In genomic region chr2:69154031-69154430, GRCh38 we compare ENCODE assay signal across 15 cellular contexts.
A peak's percentile ranks its signal among the peaks of the same experiment; 100 is the strongest.
DNase-seq lines count a peak whose midpoint lies in the region; ATAC-seq and TF ChIP-seq lines count a peak whose summit lies in the region.
"Had no signal": no experiment of that assay in that cellular context is flagged by ENCODE, and none has a peak within 500 bp of the region (broad histone marks: within the 10 kb centered on the region; RNA-seq: fewer than 3 reads in every experiment).

No MANE protein-coding gene starts in this region.

- TF ChIP-seq CTCF in AG09319 (IDR thresholded peaks at IDR 0.05; ENCODE audit: low read depth, low read length) (no peak), esophagus squamous epithelium (IDR thresholded peaks at IDR 0.05) (no peak), osteoblast (IDR thresholded peaks at IDR 0.05; ENCODE audit: extremely low read depth, low read depth, low read length) (no peak), MM.1S (IDR thresholded peaks at IDR 0.05; ENCODE audit: low read length) (no peak), lower leg skin (IDR thresholded peaks at IDR 0.05) (no peak)

- H3K4me2 ChIP-seq in osteoblast (ENCODE audit: insufficient read depth, low read length) = peak overlapping the region; percentile 44
- H3K4me2 ChIP-seq in MM.1S (ENCODE audit: low read depth, low read length) = no peak overlapping the region

- H3K36me3 ChIP-seq in SK-N-MC (ENCODE audit: insufficient read depth, low read length) (peaks cover 20% of the 10 kb centered on the region), esophagus squamous epithelium (peaks cover 0 to 11% (median 0%) of the 10 kb centered on the region in 3 donors), osteoblast (ENCODE audit: insufficient read depth, low read length) (peaks cover 25% of the 10 kb centered on the region), MM.1S (replicated peaks; ENCODE audit: insufficient read depth, low read length) (no peaks in the 10 kb centered on the region)
- H3K36me3 ChIP-seq: BE2C had no signal

- intact Hi-C loops in esophagus squamous epithelium (cut with DNase I) (no loop called here), lower leg skin (cut with DNase I; ENCODE audit: low total_unique reads) (loop anchor here (10.0 kb wide), 1 partner anchor 109 kb away; no protein-coding TSS in a partner anchor)

- 0 out of 2 replicates have a peak overlapping the region, but pooled peaks have one; percentile 10 for H3K4me3 ChIP-seq in SK-N-MC
- H3K4me3 ChIP-seq in esophagus squamous epithelium = no peak overlapping the region
- no peak overlapping the region for H3K4me3 ChIP-seq in osteoblast (ENCODE audit: insufficient read depth, low read length)
- no peak overlapping the region for H3K4me3 ChIP-seq in MM.1S (ENCODE audit: low read length)
- H3K4me3 ChIP-seq in lower leg skin (ENCODE audit: low read depth, poor library complexity, severe bottlenecking) = no peak overlapping the region
- H3K4me3 ChIP-seq: lung had no signal

- no peaks in the 10 kb centered on the region for H3K27me3 ChIP-seq in esophagus squamous epithelium
- no peaks in the 10 kb centered on the region for H3K27me3 ChIP-seq in osteoblast (ENCODE audit: insufficient read depth, low read length)
- H3K27me3 ChIP-seq in MM.1S (replicated peaks; ENCODE audit: insufficient read depth, low read length) = no peaks in the 10 kb centered on the region
- H3K27me3 ChIP-seq: BE2C had no signal

- no peaks in the 10 kb centered on the region for H3K9me2 ChIP-seq in MM.1S (replicated peaks; ENCODE audit: insufficient read depth, low read length)

- H3K4me1 ChIP-seq in esophagus squamous epithelium (peaks cover 0 to 52% (median 14%) of the 10 kb centered on the region in 3 donors), osteoblast (ENCODE audit: insufficient read depth, low read length) (peaks cover 32% of the 10 kb centered on the region), MM.1S (ENCODE audit: low read length) (no peaks in the 10 kb centered on the region)

- no peaks in the 10 kb centered on the region for H3F3A ChIP-seq in MM.1S (ENCODE audit: insufficient read depth, low read length)

- no peak for TF ChIP-seq POLR2A in esophagus squamous epithelium (IDR thresholded peaks at IDR 0.05)
- TF ChIP-seq POLR2A in lower leg skin (IDR thresholded peaks at IDR 0.05) = no peak

- H4K20me1 ChIP-seq in osteoblast (ENCODE audit: insufficient read depth, low read length) (no peaks in the 10 kb centered on the region), MM.1S (ENCODE audit: insufficient read depth, low read length) (no peaks in the 10 kb centered on the region)

- H3K27ac ChIP-seq in SK-N-MC (0 out of 2 replicates have a peak overlapping the region, but pooled peaks have one; percentile 17), esophagus squamous epithelium (peak overlapping the region in 3 of 4 donors; percentile 60 to 77 (median 60)), osteoblast (ENCODE audit: low read depth, low read length) (peak overlapping the region; percentile 71), MM.1S (ENCODE audit: low read length) (no peak overlapping the region)
- H3K27ac ChIP-seq: HL-60 had no signal

- DNase-seq in AG09319 (ENCODE audit: extremely low read depth, low read depth) = peak; percentile 62
- peak; percentile 94 for DNase-seq in SK-N-MC (ENCODE audit: low read depth, low spot score)
- no peak for DNase-seq in esophagus squamous epithelium (lab: John Stamatoyannopoulos, UW)
- DNase-seq in osteoblast (ENCODE audit: insufficient read length, low spot score, missing footprints) = no peak
- DNase-seq in activated CD4-positive, alpha-beta T cell treated with anti-CD3 and anti-CD28 coated beads, Interleukin-2, amount 50 U/mL, for 1 hour = no peak
- DNase-seq in MM.1S = no peak
- no peak for DNase-seq in lower leg skin (ENCODE audit: low spot score in 2 of 2)
- DNase-seq: activated CD4-positive, CD25-positive, alpha-beta regulatory T cell; amniotic stem cell; BE2C; NCI-H2171 treated with DMSO at 0.1 percent for 48 hours; stimulated activated CD4-positive, alpha-beta T cell treated with anti-CD3 and anti-CD28 coated beads, Interleukin-1b, Interleukin-23, amount 100 ng/mL, for 48 hours had no signal

- WGBS in esophagus squamous epithelium, 2 donors = 13 to 23% methylated on average over 2 of the region's 2 CpGs
- 11% methylated on average over 2 of the region's 2 CpGs for WGBS in lower leg skin, 2 donors

- H3K9ac ChIP-seq in SK-N-MC (ENCODE audit: insufficient read length) = no peak overlapping the region
- H3K9ac ChIP-seq in MM.1S (ENCODE audit: low read length) = no peak overlapping the region

- H3K79me2 ChIP-seq in osteoblast (ENCODE audit: insufficient read depth, low read length) = no peaks in the 10 kb centered on the region
- no peaks in the 10 kb centered on the region for H3K79me2 ChIP-seq in MM.1S (ENCODE audit: low read length)

- 0 out of 2 replicates have a peak, but pooled peaks cover 4% of the 10 kb centered on the region for H3K9me3 ChIP-seq in SK-N-MC (ENCODE audit: low read depth, low read length)
- no peaks in the 10 kb centered on the region for H3K9me3 ChIP-seq in esophagus squamous epithelium
- no peaks in the 10 kb centered on the region for H3K9me3 ChIP-seq in osteoblast (ENCODE audit: low read depth, low read length)
- no peaks in the 10 kb centered on the region for H3K9me3 ChIP-seq in MM.1S (replicated peaks; ENCODE audit: insufficient read depth, low read length)
- H3K9me3 ChIP-seq: BE2C had no signal

- H2AFZ ChIP-seq in osteoblast (ENCODE audit: low read length) (peak overlapping the region; percentile 37), MM.1S (ENCODE audit: low read length) (no peak overlapping the region)

- ATAC-seq in GM21423 (IDR thresholded peaks at IDR 0.05; ENCODE audit: unreplicated experiment) = no peak

Comparison
In these comparisons a context has a peak if more than half of its experiments do, and no peak if none do; other contexts are left out.
1. DNase-seq: peak in AG09319 (single experiment) and SK-N-MC (single experiment); none in esophagus squamous epithelium (single experiment), osteoblast (single experiment), activated CD4-positive, alpha-beta T cell treated with anti-CD3 and anti-CD28 coated beads, Interleukin-2, amount 50 U/mL, for 1 hour (single experiment), MM.1S (single experiment) and lower leg skin (0 of 2).